ENCODE assay signal across 8 cellular contexts in genomic region chr5:95915999-95916686, GRCh38. TPM values are rescaled to one million over a fixed set of nuclear protein-coding genes. Genes with fewer than 3 reads are reported as not detected.
DNase-seq lines count a peak whose midpoint lies in the region; ATAC-seq and TF ChIP-seq lines count a peak whose summit lies in the region.
"Had no signal": no experiment of that assay in that cellular context is flagged by ENCODE, and none has a peak within 500 bp of the region (broad histone marks: within the 10 kb centered on the region; RNA-seq: fewer than 3 reads in every experiment).

No MANE protein-coding gene starts in this region.

- peaks cover 12 to 19% (median 15%) of the 10 kb centered on the region in 4 donors for H3K4me1 Mint-ChIP-seq in naive thymus-derived CD8-positive, alpha-beta T cell

- peaks cover 100% of the 10 kb centered on the region for H3K79me2 ChIP-seq in GM23248 (ENCODE audit: insufficient read depth)
- no peaks in the 10 kb centered on the region for H3K79me2 ChIP-seq in Loucy (ENCODE audit: insufficient read depth, low read length)

- H3K27ac Mint-ChIP-seq in naive thymus-derived CD8-positive, alpha-beta T cell = peak overlapping the region in 5 of 10 donors; percentile 0 to 58 (median 49)

- H3K9me2 ChIP-seq in GM23248 (ENCODE audit: insufficient read depth) (no peaks in the 10 kb centered on the region), Loucy (replicated peaks; ENCODE audit: low read depth, low read length) (no peaks in the 10 kb centered on the region)

- in situ Hi-C loops in GM23248 (cut with MboI) = no loop called here

- H3K36me3 ChIP-seq in GM23248 (ENCODE audit: low read depth) (peaks cover 89% of the 10 kb centered on the region), Loucy (ENCODE audit: insufficient read depth, low read length) (no peaks in the 10 kb centered on the region)
- H3K36me3 ChIP-seq: Peyer's patch had no signal

- H2AFZ ChIP-seq in GM23248 (no peak overlapping the region), Loucy (ENCODE audit: low read length) (peak overlapping the region; percentile 85)

- H3K27ac ChIP-seq in GM23248 = peak overlapping the region; percentile 38
- H3K27ac ChIP-seq: Peyer's patch had no signal

- H3K4me1 ChIP-seq in GM23248 (ENCODE audit: insufficient read depth) = peaks cover 69% of the 10 kb centered on the region
- peaks cover 39% of the 10 kb centered on the region for H3K4me1 ChIP-seq in Loucy (ENCODE audit: insufficient read depth, low read length, poor library complexity, severe bottlenecking)
- H3K4me1 ChIP-seq: Peyer's patch had no signal

- no peaks in the 10 kb centered on the region for H3K9me3 Mint-ChIP-seq in naive thymus-derived CD8-positive, alpha-beta T cell

- 95 to 96% methylated on average over 3 of the region's 3 CpGs for WGBS in GM23248 (ENCODE audit: low coverage in 1 of 2, low lambda C conversion rate in 2 of 2, missing lambda C conversion rate in 2 of 2), 2 experiments

- TF ChIP-seq CTCF in Loucy (conservative IDR thresholded peaks at IDR 0.05; ENCODE audit: low read length) = no peak

- H3K27me3 ChIP-seq in GM23248 (replicated peaks; ENCODE audit: insufficient read depth) = no peaks in the 10 kb centered on the region
- no peaks in the 10 kb centered on the region for H3K27me3 ChIP-seq in Loucy (ENCODE audit: insufficient read depth, low read length, poor library complexity, severe bottlenecking)
- H3K27me3 ChIP-seq: Peyer's patch had no signal

- H3K9ac ChIP-seq in GM23248 = no peak overlapping the region
- H3K9ac ChIP-seq in Loucy (ENCODE audit: low read depth, low read length, poor library complexity, severe bottlenecking) = peak overlapping the region; percentile 47

- DNase-seq in GM23248 (no peak), NCI-H1417 (lab: John Stamatoyannopoulos, UW) (no peak), AG20443 (ENCODE audit: low spot score) (no peak)
- no peak for DNase-seq in naive thymus-derived CD8-positive, alpha-beta T cell
- DNase-seq in activated effector memory CD4-positive, alpha-beta T cell treated with anti-CD3 and anti-CD28 coated beads, Interleukin-2, amount 50 U/mL, for 16 hours = no peak
- DNase-seq: Peyer's patch had no signal

- H3K4me3 Mint-ChIP-seq in naive thymus-derived CD8-positive, alpha-beta T cell = peak overlapping the region in 2 of 10 donors; percentile 1 to 51

- H4K20me1 ChIP-seq in GM23248 (ENCODE audit: insufficient read depth) = peaks cover 50% of the 10 kb centered on the region
- no peaks in the 10 kb centered on the region for H4K20me1 ChIP-seq in Loucy (ENCODE audit: insufficient read depth, low read length, poor library complexity, severe bottlenecking)

- POLR2A ChIA-PET in naive thymus-derived CD8-positive, alpha-beta T cell (lab: Charles Lee) = no interaction called here

- H3K4me2 ChIP-seq in GM23248 (ENCODE audit: unreplicated experiment) = no peak overlapping the region
- H3K4me2 ChIP-seq in Loucy (ENCODE audit: low read depth, low read length, poor library complexity, severe bottlenecking) = peak overlapping the region; percentile 66

- no peak overlapping the region for H3K4me3 ChIP-seq in GM23248
- peak overlapping the region; percentile 49 for H3K4me3 ChIP-seq in Loucy (ENCODE audit: low read length, poor library complexity, severe bottlenecking)
- H3K4me3 ChIP-seq: Peyer's patch had no signal

- H3K9me3 ChIP-seq in GM23248 (ENCODE audit: low read depth) (no peaks in the 10 kb centered on the region), Loucy (ENCODE audit: insufficient read depth, low read depth, low read length) (no peaks in the 10 kb centered on the region)
- H3K9me3 ChIP-seq: Peyer's patch had no signal

- no peaks in the 10 kb centered on the region for H3K27me3 Mint-ChIP-seq in naive thymus-derived CD8-positive, alpha-beta T cell

- peak; percentile 57 for ATAC-seq in GM18870 (IDR thresholded peaks at IDR 0.05; ENCODE audit: unreplicated experiment)
- ATAC-seq in naive thymus-derived CD8-positive, alpha-beta T cell = peak; percentile 23 to 57

- H3F3A ChIP-seq in GM23248 (ENCODE audit: insufficient read depth) (peaks cover 91% of the 10 kb centered on the region), Loucy (ENCODE audit: low read depth) (no peaks in the 10 kb centered on the region)

- peaks cover 5 to 16% (median 11%) of the 10 kb centered on the region in 3 donors for H3K36me3 Mint-ChIP-seq in naive thymus-derived CD8-positive, alpha-beta T cell

RNA-seq across cellular contexts. Expression of gene ELL2, which starts 45.5 kb away (rescaled TPM):
- total RNA-seq in GM23248 (2014; rRNA removed; shearing (Covaris generic)) = 228 and 243 TPM in 2 replicates
- 147 and 159 TPM in 2 replicates for polyA plus RNA-seq in GM23248 (2016; fragmentation: Nextera tagmentation; extraction: Ambion mirVana)
- total RNA-seq in naive thymus-derived CD8-positive, alpha-beta T cell = 10 to 100 TPM; 13.0 to 13.8 TPM
- 1 to 10 TPM; 1.8 to 3.1 (median 1.9) TPM for polyA plus RNA-seq in naive thymus-derived CD8-positive, alpha-beta T cell

Comparison
In these comparisons a context has a peak if more than half of its experiments do, and no peak if none do; other contexts are left out.
1. RNA of gene ELL2, which starts 45.5 kb away (total RNA-seq): 228 to 243 TPM in GM23248; 13.0 to 13.8 TPM in naive thymus-derived CD8-positive, alpha-beta T cell; every median in the first group is over 10 times any median in the second.